In genomic region chr1:30904962-30905335, GRCh38 we compare ENCODE assay signal across 14 cellular contexts.
"Had no signal": no experiment of that assay in that cellular context is flagged by ENCODE, and none has a peak within 500 bp of the region (broad histone marks: within the 10 kb centered on the region; RNA-seq: fewer than 3 reads in every experiment).

No MANE protein-coding gene starts in this region.

- H3K36me3 Mint-ChIP-seq: stimulated activated memory B cell treated with anti-CD40 and anti-IgM and Interleukin-4, amounts not matched to agents 10 μg/mL and 1 μg/mL and 100 μg/mL, for 72 hours had no signal

- H3K4me3 ChIP-seq: ascending aorta, left lung, ovary had no signal

- H3K27me3 ChIP-seq: ascending aorta, ovary had no signal

- H3K4me3 Mint-ChIP-seq: endodermal cell; stimulated activated memory B cell treated with anti-CD40 and anti-IgM and Interleukin-4, amounts not matched to agents 10 μg/mL and 1 μg/mL and 100 μg/mL, for 72 hours had no signal

- DNase-seq: activated CD4-positive, alpha-beta T cell treated with anti-CD3 and anti-CD28 coated beads, Interleukin-2, amount 50 U/mL, for 1 hour; activated naive CD4-positive, alpha-beta T cell treated with Interleukin-2 at 50 U/mL for 16 hours; activated T-cell treated with anti-CD3 and anti-CD28 coated beads for 4 hours; endodermal cell; mesendoderm; stimulated activated CD4-positive, alpha-beta T cell treated with anti-CD3 and anti-CD28 coated beads, Interleukin-2, amount 100 ng/mL, for 48 hours; substantia nigra; trophoblast cell had no signal

- H3K27ac Mint-ChIP-seq: stimulated activated memory B cell treated with anti-CD40 and anti-IgM and Interleukin-4, amounts not matched to agents 10 μg/mL and 1 μg/mL and 100 μg/mL, for 72 hours had no signal

- ATAC-seq: activated CD4-positive, CD25-positive, alpha-beta regulatory T cell treated with anti-CD3 and anti-CD28 coated beads, Interleukin-2, amount 50 U/mL, for 24 hours; left lung; stimulated activated memory B cell treated with anti-CD40 and anti-IgM and Interleukin-4, amounts not matched to agents 10 μg/mL and 1 μg/mL and 100 μg/mL, for 72 hours had no signal

- H3K36me3 ChIP-seq: ascending aorta, left lung, ovary had no signal

- H3K9me3 Mint-ChIP-seq: endodermal cell; nephron; stimulated activated memory B cell treated with anti-CD40 and anti-IgM and Interleukin-4, amounts not matched to agents 10 μg/mL and 1 μg/mL and 100 μg/mL, for 72 hours had no signal

- H3K27ac ChIP-seq: left lung, ovary had no signal

- H3K9me3 ChIP-seq: ascending aorta, left lung, ovary had no signal
